Comparison of ENCODE assay signal across 18 cellular contexts in genomic region chr2:42980764-42981416, GRCh38.
"Had no signal": no experiment of that assay in that cellular context is flagged by ENCODE, and none has a peak within 500 bp of the region (broad histone marks: within the 10 kb centered on the region; RNA-seq: fewer than 3 reads in every experiment).

No MANE protein-coding gene starts in this region.

- H3K27me3 ChIP-seq: esophagus squamous epithelium, pancreas, tibial artery, vagina had no signal

- H3K9me3 ChIP-seq: esophagus squamous epithelium, pancreas, tibial artery, vagina had no signal

- H3K4me1 ChIP-seq: tibial artery, vagina had no signal

- H3K36me3 ChIP-seq: esophagus squamous epithelium, pancreas, tibial artery, vagina had no signal

- DNase-seq: activated CD4-positive, alpha-beta memory T cell treated with anti-CD3 and anti-CD28 coated beads, Interleukin-2, amount 10 ng/mL, durations not matched to agents 7 days and 5 days; activated gamma-delta T cell; activated T-cell treated with anti-CD3 and anti-CD28 coated beads, Interleukin-2, amount 50 U/mL, for 24 hours; amygdala; cortex of kidney; effector CD4-positive, alpha-beta T cell; esophagus squamous epithelium; glutamatergic neuron; retina; stimulated activated CD4-positive, alpha-beta T cell treated with anti-CD3 and anti-CD28 coated beads, Interleukin-15, amount 100 ng/mL, for 24 hours; stimulated activated CD4-positive, alpha-beta T cell treated with anti-CD3 and anti-CD28 coated beads, Interleukin-4, amount 100 ng/mL, for 1 hour; stimulated activated naive B cell treated with anti-CD40 and anti-IgM and Interleukin-4, amounts not matched to agents 10 μg/mL and 1 μg/mL and 100 μg/mL, for 72 hours; T-helper 1 cell; T1000; tibial artery had no signal

- H3K4me3 ChIP-seq: esophagus squamous epithelium, pancreas, tibial artery, vagina had no signal

- ATAC-seq: activated naive CD4-positive, alpha-beta T cell treated with anti-CD3 and anti-CD28 coated beads, Interleukin-2, amount 50 U/mL, for 72 hours; stimulated activated naive B cell treated with anti-CD40 and anti-IgM and Interleukin-4, amounts not matched to agents 10 μg/mL and 1 μg/mL and 100 μg/mL, for 72 hours had no signal

- H3K27ac ChIP-seq: esophagus squamous epithelium, tibial artery, vagina had no signal
